13 cellular contexts compared by ENCODE assay signal in the genomic region with DNA sequence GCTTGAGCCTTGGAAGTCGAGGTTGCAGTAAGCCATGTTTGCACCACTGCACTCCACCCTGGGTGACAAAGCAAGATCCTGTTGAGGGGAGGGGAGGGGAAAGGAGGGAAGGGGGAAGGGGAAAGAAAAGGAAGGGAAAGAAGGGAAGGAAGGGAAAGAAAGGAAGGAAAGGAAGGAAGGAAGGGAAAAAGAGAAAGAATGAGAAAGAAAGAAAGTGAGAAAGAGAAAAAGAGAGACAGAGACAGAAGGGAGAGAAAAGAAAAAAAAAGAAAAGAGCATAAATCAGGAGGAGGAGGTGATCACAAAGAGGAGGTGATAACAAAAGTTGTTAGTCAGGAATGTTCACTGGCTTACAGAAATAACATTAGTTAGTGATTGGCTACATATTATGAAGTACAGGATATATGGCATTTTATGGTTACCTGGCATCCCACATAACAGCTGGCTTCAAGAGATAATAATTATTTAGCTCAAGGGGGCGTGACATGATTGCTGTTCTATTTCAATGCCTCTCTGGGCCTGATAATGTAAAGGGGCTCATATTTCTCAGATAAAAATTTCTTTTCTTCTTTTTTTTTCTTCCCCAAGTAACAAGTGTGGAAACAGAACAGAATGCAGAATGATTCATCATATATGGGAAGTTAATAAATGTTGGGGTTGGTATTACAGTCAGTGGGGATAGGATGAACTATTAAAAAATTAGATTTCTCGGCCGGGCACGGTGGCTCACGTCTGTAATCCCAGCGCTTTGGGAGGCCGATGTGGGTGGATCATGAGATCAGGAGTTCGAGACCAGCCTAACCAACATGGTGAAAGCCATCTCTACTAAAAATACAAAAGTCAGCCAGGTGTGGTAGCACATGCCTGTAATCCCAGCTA. TPM values are rescaled to one million over a fixed set of nuclear protein-coding genes. Genes with fewer than 3 reads are reported as not detected.
DNase-seq lines count a peak whose midpoint lies in the region; ATAC-seq, FAIRE-seq and TF ChIP-seq lines count a peak whose summit lies in the region.
"Had no signal": no experiment of that assay in that cellular context is flagged by ENCODE, and none has a peak within 500 bp of the region (broad histone marks: within the 10 kb centered on the region; RNA-seq: fewer than 3 reads in every experiment).

No MANE protein-coding gene starts in this region.

- FAIRE-seq in HTR-8/SVneo (lab: Jason Lieb, UNC) = peak; percentile 49
- FAIRE-seq: GM12878 had no signal

- peak overlapping the region; percentile 72 to 92 for H3K27ac Mint-ChIP-seq in activated naive CD4-positive, alpha-beta T cell treated with anti-CD3 and anti-CD28 coated beads, Interleukin-2, amount 50 U/mL, for 72 hours
- peak overlapping the region; percentile 11 to 98 (median 83) for H3K27ac Mint-ChIP-seq in naive thymus-derived CD4-positive, alpha-beta T cell
- no peak overlapping the region for H3K27ac Mint-ChIP-seq in stimulated activated naive B cell treated with anti-CD40 and anti-IgM and Interleukin-4, amounts not matched to agents 10 μg/mL and 1 μg/mL and 100 μg/mL, for 72 hours

- peak overlapping the region in 4 of 10 donors; percentile 19 to 66 (median 53) for H3K4me3 Mint-ChIP-seq in naive thymus-derived CD4-positive, alpha-beta T cell
- no peak overlapping the region for H3K4me3 Mint-ChIP-seq in stimulated activated naive B cell treated with anti-CD40 and anti-IgM and Interleukin-4, amounts not matched to agents 10 μg/mL and 1 μg/mL and 100 μg/mL, for 72 hours

- no peaks in the 10 kb centered on the region for H3K27me3 ChIP-seq in naive thymus-derived CD4-positive, alpha-beta T cell (ENCODE audit: control insufficient read depth in 2 of 2, insufficient read depth in 2 of 2, low read length in 2 of 2)

- intact Hi-C loops in naive thymus-derived CD4-positive, alpha-beta T cell (cut with micrococcal nuclease) = no loop called here

- peaks cover 16 to 65% (median 52%) of the 10 kb centered on the region in 7 donors for H3K4me1 Mint-ChIP-seq in naive thymus-derived CD4-positive, alpha-beta T cell
- peaks cover 0 to 8% of the 10 kb centered on the region in 2 donors for H3K4me1 Mint-ChIP-seq in stimulated activated naive B cell treated with anti-CD40 and anti-IgM and Interleukin-4, amounts not matched to agents 10 μg/mL and 1 μg/mL and 100 μg/mL, for 72 hours

- peaks cover 3 to 36% of the 10 kb centered on the region in 2 donors for H3K4me1 ChIP-seq in naive thymus-derived CD4-positive, alpha-beta T cell (ENCODE audit: control insufficient read depth in 2 of 2, insufficient read depth in 2 of 2, low read length in 2 of 2)

- peaks cover 36 to 84% (median 36%) of the 10 kb centered on the region in 3 experiments for H3K36me3 ChIP-seq in naive thymus-derived CD4-positive, alpha-beta T cell (ENCODE audit: control insufficient read depth in 2 of 3, insufficient read depth in 3 of 3, low read length in 3 of 3)

- DNase-seq in NCI-H1436 (lab: John Stamatoyannopoulos, UW) (peak; percentile 0), NCI-H1436 treated with DMSO at 0.1 percent for 48 hours (lab: John Stamatoyannopoulos, UW) (no peak), HTR-8/SVneo (ENCODE audit: insufficient read length, low spot score) (no peak), NOMO-1 treated with dmso at 0.1 percent for 144 hours (lab: John Stamatoyannopoulos, UW; ENCODE audit: unreplicated experiment) (no peak), coronary artery (ENCODE audit: low spot score) (no peak)
- DNase-seq in activated naive CD4-positive, alpha-beta T cell treated with anti-CD3 and anti-CD28 coated beads, Interleukin-2, amount 50 U/mL, for 72 hours (ENCODE audit: low spot score in 2 of 2) = no peak
- DNase-seq in naive thymus-derived CD4-positive, alpha-beta T cell = no peak
- DNase-seq in stimulated activated naive B cell treated with anti-CD40 and anti-IgM and Interleukin-4, amounts not matched to agents 10 μg/mL and 1 μg/mL and 100 μg/mL, for 72 hours = no peak
- DNase-seq: DND-41, NCI-H510A, T1000 had no signal

- H3K4me3 ChIP-seq in naive thymus-derived CD4-positive, alpha-beta T cell (ENCODE audit: low read length) = no peak overlapping the region
- H3K4me3 ChIP-seq in coronary artery = no peak overlapping the region
- H3K4me3 ChIP-seq: GM12878 had no signal

- H3K9me3 Mint-ChIP-seq in activated naive CD4-positive, alpha-beta T cell treated with anti-CD3 and anti-CD28 coated beads, Interleukin-2, amount 50 U/mL, for 72 hours = no peaks in the 10 kb centered on the region
- no peaks in the 10 kb centered on the region for H3K9me3 Mint-ChIP-seq in naive thymus-derived CD4-positive, alpha-beta T cell
- H3K9me3 Mint-ChIP-seq in stimulated activated naive B cell treated with anti-CD40 and anti-IgM and Interleukin-4, amounts not matched to agents 10 μg/mL and 1 μg/mL and 100 μg/mL, for 72 hours = no peaks in the 10 kb centered on the region

- POLR2A ChIA-PET in naive thymus-derived CD4-positive, alpha-beta T cell (lab: Charles Lee) = interaction anchor here (0.6 to 5.7 kb wide), 12 partner anchors 8 to 971 kb away, joined by 3 to 37 read pairs (median 4); no protein-coding TSS in a partner anchor

- ATAC-seq in activated naive CD4-positive, alpha-beta T cell treated with anti-CD3 and anti-CD28 coated beads, Interleukin-2, amount 50 U/mL, for 72 hours = no peak
- ATAC-seq in naive thymus-derived CD4-positive, alpha-beta T cell = no peak
- ATAC-seq in stimulated activated naive B cell treated with anti-CD40 and anti-IgM and Interleukin-4, amounts not matched to agents 10 μg/mL and 1 μg/mL and 100 μg/mL, for 72 hours (replicated peaks) = no peak
- ATAC-seq: GM12878 had no signal

- peak overlapping the region; percentile 43 for H3K27ac ChIP-seq in naive thymus-derived CD4-positive, alpha-beta T cell (ENCODE audit: low read depth, low read length)
- no peak overlapping the region for H3K27ac ChIP-seq in coronary artery

- CTCF ChIA-PET in naive thymus-derived CD4-positive, alpha-beta T cell (lab: Charles Lee) = interaction anchor here (0.7 to 2.5 kb wide), 2 partner anchors 25 to 84 kb away, joined by 4 to 10 read pairs; no protein-coding TSS in a partner anchor

- H3K9me3 ChIP-seq in naive thymus-derived CD4-positive, alpha-beta T cell (ENCODE audit: control insufficient read depth in 2 of 3, low read length in 3 of 3) = no peaks in the 10 kb centered on the region

- no peaks in the 10 kb centered on the region for H3K27me3 Mint-ChIP-seq in naive thymus-derived CD4-positive, alpha-beta T cell
- H3K27me3 Mint-ChIP-seq in stimulated activated naive B cell treated with anti-CD40 and anti-IgM and Interleukin-4, amounts not matched to agents 10 μg/mL and 1 μg/mL and 100 μg/mL, for 72 hours = no peaks in the 10 kb centered on the region

- peaks cover 0 to 11% of the 10 kb centered on the region in 2 donors for H3K36me3 Mint-ChIP-seq in activated naive CD4-positive, alpha-beta T cell treated with anti-CD3 and anti-CD28 coated beads, Interleukin-2, amount 50 U/mL, for 72 hours
- peaks cover 5 to 59% (median 37%) of the 10 kb centered on the region in 5 donors for H3K36me3 Mint-ChIP-seq in naive thymus-derived CD4-positive, alpha-beta T cell
- H3K36me3 Mint-ChIP-seq in stimulated activated naive B cell treated with anti-CD40 and anti-IgM and Interleukin-4, amounts not matched to agents 10 μg/mL and 1 μg/mL and 100 μg/mL, for 72 hours = peaks cover 14 to 15% of the 10 kb centered on the region in 2 donors

- no peak for TF ChIP-seq CTCF in coronary artery (IDR thresholded peaks at IDR 0.05)

RNA-seq across cellular contexts. Expression of a gene that starts 27.1 kb away (rescaled TPM):
- total RNA-seq in activated naive CD4-positive, alpha-beta T cell treated with anti-CD3 and anti-CD28 coated beads, Interleukin-2, amount 50 U/mL, for 72 hours = 10 to 100 TPM; 50.2 to 56.3 TPM
- total RNA-seq in naive thymus-derived CD4-positive, alpha-beta T cell = 100 to 1,000 TPM; 271 to 393 (median 338) TPM
- 100 to 1,000 TPM; 231 to 258 TPM for polyA plus RNA-seq in naive thymus-derived CD4-positive, alpha-beta T cell

RNA-seq across cellular contexts. Expression of a gene that starts 48.5 kb away (rescaled TPM):
- not detected for total RNA-seq in activated naive CD4-positive, alpha-beta T cell treated with anti-CD3 and anti-CD28 coated beads, Interleukin-2, amount 50 U/mL, for 72 hours
- total RNA-seq in naive thymus-derived CD4-positive, alpha-beta T cell = under 1 TPM in 2 of 5 experiments, not detected in 3; 0.42 to 0.49 TPM
- under 1 TPM; 0.37 to 0.38 TPM for polyA plus RNA-seq in naive thymus-derived CD4-positive, alpha-beta T cell
- total RNA-seq: temporal lobe had no signal

Comparison
In these comparisons a context has a peak if more than half of its experiments do, and no peak if none do; other contexts are left out.
1. RNA of a gene that starts 27.1 kb away (total RNA-seq): 271 to 393 TPM in naive thymus-derived CD4-positive, alpha-beta T cell; 50.2 to 56.3 TPM in activated naive CD4-positive, alpha-beta T cell treated with anti-CD3 and anti-CD28 coated beads, Interleukin-2, amount 50 U/mL, for 72 hours; every median in the first group is over 4 times any median in the second.